In the genomic region with DNA sequence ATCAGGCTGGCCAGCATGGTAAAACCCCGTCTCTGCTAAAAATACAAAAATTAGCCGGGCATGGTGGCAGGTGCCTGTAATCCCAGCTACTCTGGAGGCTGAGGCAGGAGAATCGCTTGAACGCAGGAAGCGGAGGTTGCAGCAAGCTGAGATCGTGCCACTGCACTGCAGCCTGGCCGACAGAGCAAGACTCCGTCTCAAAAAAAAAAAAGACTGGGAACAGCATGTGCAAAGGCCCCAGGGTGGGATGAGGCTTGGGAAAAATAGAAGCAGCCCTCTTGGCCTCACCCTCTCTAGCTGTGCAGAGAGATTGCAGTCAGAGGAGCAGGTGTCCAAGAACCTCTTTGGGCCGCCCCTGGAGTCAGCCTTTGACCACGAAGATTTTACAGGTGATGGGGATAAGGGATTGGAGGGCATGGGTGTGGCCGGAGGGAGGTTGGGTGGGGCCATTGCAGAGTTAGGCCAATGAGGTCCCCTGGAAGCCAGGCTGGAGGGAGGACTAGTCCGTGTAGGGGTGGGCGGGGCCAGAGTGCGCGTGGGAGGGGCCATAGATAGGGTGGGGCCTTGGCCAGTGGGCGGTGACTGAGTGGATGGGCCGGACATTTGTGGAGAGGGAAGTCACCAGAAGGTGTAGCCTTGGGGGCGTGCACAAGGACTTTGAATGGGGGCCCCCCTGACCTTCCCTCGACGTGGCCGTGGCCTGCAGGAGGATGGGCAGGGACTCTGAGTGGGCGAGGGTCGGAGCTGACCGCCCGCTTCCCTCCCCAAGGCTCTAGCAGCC, we compare ENCODE assay signal across 8 cellular contexts. TPM values are rescaled to one million over a fixed set of nuclear protein-coding genes. Genes with fewer than 3 reads are reported as not detected.
DNase-seq lines count a peak whose midpoint lies in the region; ATAC-seq and TF ChIP-seq lines count a peak whose summit lies in the region.

No MANE protein-coding gene starts in this region.

- TF ChIP-seq CTCF in GM13977 (IDR thresholded peaks at IDR 0.05; ENCODE audit: extremely low read depth, insufficient read depth, missing control alignments), result no peak
- no peak for TF ChIP-seq CTCF in OCI-LY3 (IDR thresholded peaks at IDR 0.05; ENCODE audit: low read depth, low read length)

- H4K20me1 ChIP-seq in OCI-LY3 (ENCODE audit: insufficient read depth, low read length), result no peaks in the 10 kb centered on the region

- H3K4me3 ChIP-seq in OCI-LY3 (ENCODE audit: low read length) (no peak overlapping the region), adipocyte (ENCODE audit: low read length) (no peak overlapping the region)

- DNase-seq in GM13977 (ENCODE audit: low spot score) (peak; percentile 58), adipocyte (ENCODE audit: low read depth) (peak; percentile 20), immature natural killer cell (peak; percentile 30 to 41 (median 35)), dedifferentiated amniotic fluid mesenchymal stem cell (ENCODE audit: extremely low spot score) (no peak), NCI-H2107 (lab: John Stamatoyannopoulos, UW) (no peak)
- DNase-seq in stimulated activated CD8-positive, alpha-beta memory T cell treated with anti-CD3 and anti-CD28 coated beads, Interleukin-15, amount 100 ng/mL, for 24 hours (ENCODE audit: low read depth), result peak; percentile 27

- in situ Hi-C loops in GM13977 (cut with MboI; ENCODE audit: low pct_unique_long_range_greater_than_20kb, low sequenced_read_pairs, unreplicated experiment), result loop anchor here (10.0 kb wide), 1 partner anchor 63 kb away; the partner anchor contains the start of gene MAP1S

- H3K36me3 ChIP-seq in OCI-LY3 (replicated peaks; ENCODE audit: low read depth, low read length) (peaks cover 50% of the 10 kb centered on the region), adipocyte (ENCODE audit: control insufficient read depth, insufficient read depth, low read length, severe bottlenecking) (no peaks in the 10 kb centered on the region)

- H3K9me3 ChIP-seq in OCI-LY3 (ENCODE audit: insufficient read depth, low read length) (no peaks in the 10 kb centered on the region), adipocyte (ENCODE audit: control insufficient read depth, low read length) (no peaks in the 10 kb centered on the region)

- H2AFZ ChIP-seq in OCI-LY3 (ENCODE audit: low read depth, low read length), result no peak overlapping the region

- peaks cover 10 to 14% (median 12%) of the 10 kb centered on the region in 3 donors for H3K36me3 Mint-ChIP-seq in immature natural killer cell

- H3K4me1 ChIP-seq in OCI-LY3 (ENCODE audit: low read length) (peaks cover 40% of the 10 kb centered on the region), adipocyte (ENCODE audit: control insufficient read depth, insufficient read depth, low read length) (peaks cover 35% of the 10 kb centered on the region)

- no peak overlapping the region for H3K4me3 Mint-ChIP-seq in immature natural killer cell

- H3K27me3 Mint-ChIP-seq in immature natural killer cell (ENCODE audit: low read depth in 3 of 3), result peaks cover 2 to 3% (median 3%) of the 10 kb centered on the region in 3 donors

- H3K79me2 ChIP-seq in OCI-LY3 (ENCODE audit: low read length), result no peaks in the 10 kb centered on the region

- ATAC-seq in GM18870 (IDR thresholded peaks at IDR 0.05; ENCODE audit: unreplicated experiment), result no peak

- peak overlapping the region; percentile 91 for H3K27ac ChIP-seq in OCI-LY3 (ENCODE audit: low read length)

- H3K9ac ChIP-seq in OCI-LY3 (ENCODE audit: low read length) (no peak overlapping the region; the same call in 1 of the 2 replicates), adipocyte (ENCODE audit: low read length) (no peak overlapping the region)

- H3K27me3 ChIP-seq in OCI-LY3 (ENCODE audit: low read depth, low read length) (no peaks in the 10 kb centered on the region), adipocyte (replicated peaks; ENCODE audit: control insufficient read depth, insufficient read depth, low read length) (no peaks in the 10 kb centered on the region)

- H3K9me3 Mint-ChIP-seq in immature natural killer cell, result no peaks in the 10 kb centered on the region

- H3K4me2 ChIP-seq in OCI-LY3 (ENCODE audit: low read length), result peak overlapping the region; percentile 66; the same call in 1 of the 2 replicates

- no peak overlapping the region for H3K27ac Mint-ChIP-seq in immature natural killer cell

- H3K4me1 Mint-ChIP-seq in immature natural killer cell, result peaks cover 6 to 14% of the 10 kb centered on the region in 2 donors

RNA-seq across cellular contexts. Expression of gene B3GNT3, which starts 16.9 kb away (rescaled TPM):
- polyA plus RNA-seq in immature natural killer cell, result not detected

RNA-seq across cellular contexts. Expression of gene FCHO1, which starts 26.8 kb away (rescaled TPM):
- polyA plus RNA-seq in immature natural killer cell, result 10 to 100 TPM in 1 of 3 donors, 1 to 10 TPM in 2; 2.0 to 27.0 (median 6.7) TPM

RNA-seq across cellular contexts. Expression of gene INSL3, which starts 43.3 kb away (rescaled TPM):
- polyA plus RNA-seq in immature natural killer cell, result 1 to 10 TPM in 1 of 3 donors, under 1 TPM in 1, not detected in 1; 0.60 to 2.0 TPM

RNA-seq across cellular contexts. Expression of gene MAP1S, which starts 58.8 kb away (rescaled TPM):
- 10 to 100 TPM; 14.7 to 51.5 (median 17.7) TPM for polyA plus RNA-seq in immature natural killer cell

Comparison
In these comparisons a context has a peak if more than half of its experiments do, and no peak if none do; other contexts are left out.
1. DNase-seq: peak in GM13977 (single experiment), adipocyte (single experiment), immature natural killer cell (3 of 3) and stimulated activated CD8-positive, alpha-beta memory T cell treated with anti-CD3 and anti-CD28 coated beads, Interleukin-15, amount 100 ng/mL, for 24 hours (single experiment); none in dedifferentiated amniotic fluid mesenchymal stem cell (single experiment) and NCI-H2107 (single experiment).